ENCODE assay signal across 22 cellular contexts in genomic region chr9:6818292-6818922, GRCh38.
"Had no signal": no experiment of that assay in that cellular context is flagged by ENCODE, and none has a peak within 500 bp of the region (broad histone marks: within the 10 kb centered on the region; RNA-seq: fewer than 3 reads in every experiment).

No MANE protein-coding gene starts in this region.

- H3K9me3 Mint-ChIP-seq: activated CD4-positive, alpha-beta T cell treated with anti-CD3 and anti-CD28 coated beads, Interleukin-2, amount 10 ng/mL, durations not matched to agents 24 days and 14 days; activated CD8-positive, alpha-beta T cell treated with anti-CD3 and anti-CD28 coated beads for 36 hours; activated naive CD4-positive, alpha-beta T cell treated with anti-CD3 and anti-CD28 coated beads, Interleukin-2, amount 50 U/mL, for 24 hours; activated T-helper 1 cell treated with anti-CD3 and anti-CD28 coated beads, Interleukin-12 subunit alpha, Interleukin-12 subunit beta, Interleukin-2, Interleukin-4 antibody, amounts not matched to agents 30 ng/mL and 10 ng/mL and 1 ng/mL, durations not matched to agents 14 hours and 24 hours and 36 hours; endodermal cell; mesothelial cell of epicardium; natural killer cell treated with Interleukin-12 subunit alpha and Interleukin-12 subunit beta and Interleukin-15 and Interleukin-18, amount 100 ng/mL, for 72 hours had no signal

- H3K9me3 ChIP-seq: left ventricle myocardium inferior, tibial artery had no signal

- H3K4me1 Mint-ChIP-seq: activated CD8-positive, alpha-beta memory T cell treated with anti-CD3 and anti-CD28 coated beads, Interleukin-2, amount 10 ng/mL, durations not matched to agents 7 days and 5 days; mesothelial cell of epicardium had no signal

- H3K27ac ChIP-seq: epithelial cell of prostate, left ventricle myocardium inferior, tibial artery had no signal

- H3K27ac Mint-ChIP-seq: activated CD4-positive, alpha-beta T cell treated with anti-CD3 and anti-CD28 coated beads, Interleukin-2, amount 10 ng/mL, durations not matched to agents 24 days and 14 days; activated CD8-positive, alpha-beta memory T cell treated with anti-CD3 and anti-CD28 coated beads, Interleukin-2, amount 10 ng/mL, durations not matched to agents 7 days and 5 days; activated CD8-positive, alpha-beta T cell treated with anti-CD3 and anti-CD28 coated beads for 36 hours; activated naive CD4-positive, alpha-beta T cell treated with anti-CD3 and anti-CD28 coated beads, Interleukin-2, amount 50 U/mL, for 24 hours; activated T-helper 1 cell treated with anti-CD3 and anti-CD28 coated beads, Interleukin-12 subunit alpha, Interleukin-12 subunit beta, Interleukin-2, Interleukin-4 antibody, amounts not matched to agents 30 ng/mL and 10 ng/mL and 1 ng/mL, durations not matched to agents 14 hours and 24 hours and 36 hours; endodermal cell; mesothelial cell of epicardium; natural killer cell treated with Interleukin-12 subunit alpha and Interleukin-12 subunit beta and Interleukin-15 and Interleukin-18, amount 100 ng/mL, for 72 hours; progenitor cell of endocrine pancreas; stimulated activated naive CD8-positive, alpha-beta T cell treated with anti-CD3 and anti-CD28 coated beads, Interleukin-15, Interleukin-2, amounts not matched to agents 100 ng/mL and 50 ng/mL, for 24 hours had no signal

- DNase-seq: activated CD4-positive, alpha-beta T cell treated with anti-CD3 and anti-CD28 coated beads, Interleukin-2, amount 10 ng/mL, durations not matched to agents 24 days and 14 days; activated CD8-positive, alpha-beta memory T cell treated with anti-CD3 and anti-CD28 coated beads, Interleukin-2, amount 10 ng/mL, durations not matched to agents 7 days and 5 days; activated CD8-positive, alpha-beta T cell treated with anti-CD3 and anti-CD28 coated beads for 36 hours; activated gamma-delta T cell treated with Interleukin-2 at 50 U/mL for 16 hours; cerebellar nuclear complex; cortex of kidney; endodermal cell; foreskin fibroblast; left ventricle myocardium inferior; stimulated activated CD4-positive, alpha-beta T cell treated with anti-CD3 and anti-CD28 coated beads, Interleukin-4, amount 100 ng/mL, for 24 hours; substantia nigra; SW 1271; T-helper 17 cell; tibial artery had no signal

- H3K36me3 Mint-ChIP-seq: natural killer cell treated with Interleukin-12 subunit alpha and Interleukin-12 subunit beta and Interleukin-15 and Interleukin-18, amount 100 ng/mL, for 72 hours had no signal

- ATAC-seq: activated CD4-positive, CD25-positive, alpha-beta regulatory T cell treated with anti-CD3 and anti-CD28 coated beads, Interleukin-2, amount 50 U/mL, for 24 hours; activated CD8-positive, alpha-beta memory T cell treated with anti-CD3 and anti-CD28 coated beads, Interleukin-2, amount 10 ng/mL, durations not matched to agents 7 days and 5 days; activated CD8-positive, alpha-beta T cell treated with anti-CD3 and anti-CD28 coated beads for 36 hours; natural killer cell treated with Interleukin-12 subunit alpha and Interleukin-12 subunit beta and Interleukin-15 and Interleukin-18, amount 100 ng/mL, for 72 hours; T-helper 17 cell had no signal

- H3K27me3 Mint-ChIP-seq: activated CD4-positive, alpha-beta T cell treated with anti-CD3 and anti-CD28 coated beads, Interleukin-2, amount 10 ng/mL, durations not matched to agents 24 days and 14 days; activated CD8-positive, alpha-beta memory T cell treated with anti-CD3 and anti-CD28 coated beads, Interleukin-2, amount 10 ng/mL, durations not matched to agents 7 days and 5 days; activated CD8-positive, alpha-beta T cell treated with anti-CD3 and anti-CD28 coated beads for 36 hours; activated naive CD4-positive, alpha-beta T cell treated with anti-CD3 and anti-CD28 coated beads, Interleukin-2, amount 50 U/mL, for 24 hours; natural killer cell treated with Interleukin-12 subunit alpha and Interleukin-12 subunit beta and Interleukin-15 and Interleukin-18, amount 100 ng/mL, for 72 hours; stimulated activated naive CD8-positive, alpha-beta T cell treated with anti-CD3 and anti-CD28 coated beads, Interleukin-15, Interleukin-2, amounts not matched to agents 100 ng/mL and 50 ng/mL, for 24 hours; T-helper 17 cell had no signal

- H3K27me3 ChIP-seq: tibial artery had no signal

- H3K4me1 ChIP-seq: left ventricle myocardium inferior, tibial artery had no signal

- H3K4me3 ChIP-seq: left ventricle myocardium inferior, tibial artery had no signal

- H3K4me3 Mint-ChIP-seq: activated CD4-positive, alpha-beta T cell treated with anti-CD3 and anti-CD28 coated beads, Interleukin-2, amount 10 ng/mL, durations not matched to agents 24 days and 14 days; activated CD8-positive, alpha-beta memory T cell treated with anti-CD3 and anti-CD28 coated beads, Interleukin-2, amount 10 ng/mL, durations not matched to agents 7 days and 5 days; activated CD8-positive, alpha-beta T cell treated with anti-CD3 and anti-CD28 coated beads for 36 hours; activated naive CD4-positive, alpha-beta T cell treated with anti-CD3 and anti-CD28 coated beads, Interleukin-2, amount 50 U/mL, for 24 hours; activated T-helper 1 cell treated with anti-CD3 and anti-CD28 coated beads, Interleukin-12 subunit alpha, Interleukin-12 subunit beta, Interleukin-2, Interleukin-4 antibody, amounts not matched to agents 30 ng/mL and 10 ng/mL and 1 ng/mL, durations not matched to agents 14 hours and 24 hours and 36 hours; endodermal cell; mesothelial cell of epicardium; natural killer cell treated with Interleukin-12 subunit alpha and Interleukin-12 subunit beta and Interleukin-15 and Interleukin-18, amount 100 ng/mL, for 72 hours; stimulated activated naive CD8-positive, alpha-beta T cell treated with anti-CD3 and anti-CD28 coated beads, Interleukin-15, Interleukin-2, amounts not matched to agents 100 ng/mL and 50 ng/mL, for 24 hours; T-helper 17 cell had no signal
